8 cellular contexts compared by ENCODE assay signal in the genomic region with DNA sequence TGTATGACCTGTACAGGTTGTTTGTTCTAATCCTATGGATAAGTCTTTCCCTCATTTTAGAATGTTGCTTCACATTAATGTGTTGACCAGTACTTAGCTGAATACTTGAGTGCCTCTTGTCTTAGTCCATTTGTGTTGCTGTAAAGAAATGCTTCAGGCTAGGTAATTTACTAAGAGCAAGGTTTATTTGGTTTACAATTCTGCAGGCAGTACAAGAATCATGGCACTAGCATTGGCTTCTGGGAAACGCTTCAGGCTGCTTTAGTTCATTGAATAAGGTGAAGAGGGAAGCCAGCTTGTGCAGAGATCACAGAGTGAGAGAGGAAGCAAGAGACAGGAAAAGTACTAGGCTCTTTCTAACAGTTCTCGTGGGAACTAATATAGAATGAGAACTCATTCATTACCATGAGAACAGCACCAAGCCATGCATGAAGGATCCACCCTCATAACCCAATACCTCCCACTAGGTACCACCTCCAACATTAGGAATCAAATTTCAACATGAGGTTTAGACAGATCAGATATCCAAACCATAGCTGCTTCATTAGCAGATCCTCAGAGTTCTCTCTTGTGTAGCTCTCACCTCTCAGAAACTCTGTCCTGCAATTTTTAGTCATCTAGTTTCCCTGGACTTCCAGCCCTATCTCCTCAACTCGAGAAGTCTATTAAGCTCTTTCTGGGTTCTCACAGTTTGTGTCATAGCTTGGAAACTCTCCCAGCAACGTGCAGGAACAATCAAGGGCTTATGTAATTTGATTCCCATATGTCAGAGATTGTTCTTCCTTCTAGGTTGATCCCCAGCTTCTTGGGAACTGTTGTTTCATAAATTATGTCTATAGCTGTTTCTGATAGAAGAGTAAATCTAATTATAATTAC.
DNase-seq lines count a peak whose midpoint lies in the region; ATAC-seq and TF ChIP-seq lines count a peak whose summit lies in the region.

No MANE protein-coding gene starts in this region.

- TF ChIP-seq CTCF in endodermal cell (conservative IDR thresholded peaks at IDR 0.05) = no peak

- H3K36me3 Mint-ChIP-seq in endodermal cell (ENCODE audit: low read depth) = no peaks in the 10 kb centered on the region

- H3K23ac ChIP-seq in mesenchymal stem cell (ENCODE audit: low read length in 2 of 2) = no peak overlapping the region

- H3K4me3 ChIP-seq in adipocyte (ENCODE audit: low read length) (no peak overlapping the region), mesenchymal stem cell (ENCODE audit: insufficient read depth in 1 of 2, low read depth in 1 of 2, low read length in 2 of 2) (no peak overlapping the region), endodermal cell (ENCODE audit: low read length) (no peak overlapping the region)

- H3K27ac Mint-ChIP-seq in endodermal cell = no peak overlapping the region

- H3K79me1 ChIP-seq in mesenchymal stem cell (replicated peaks; ENCODE audit: low read length, poor library complexity, severe bottlenecking) = no peaks in the 10 kb centered on the region

- H3K14ac ChIP-seq in mesenchymal stem cell (ENCODE audit: low read length in 2 of 2) = no peak overlapping the region

- H4K8ac ChIP-seq in mesenchymal stem cell (ENCODE audit: low read length) = no peak overlapping the region

- H3K4me3 Mint-ChIP-seq in endodermal cell = no peak overlapping the region

- H3K9me3 Mint-ChIP-seq in endodermal cell = no peaks in the 10 kb centered on the region

- H3K4ac ChIP-seq in mesenchymal stem cell (ENCODE audit: low read depth in 1 of 2, low read length in 2 of 2) = no peak overlapping the region

- H3K27me3 ChIP-seq in adipocyte (replicated peaks; ENCODE audit: control insufficient read depth, insufficient read depth, low read length) (no peaks in the 10 kb centered on the region), mesenchymal stem cell (ENCODE audit: control insufficient read depth in 1 of 2, insufficient read depth in 1 of 2, low read length in 2 of 2) (no peaks in the 10 kb centered on the region), endodermal cell (ENCODE audit: control insufficient read depth, insufficient read depth, low read length, poor library complexity, severe bottlenecking) (no peaks in the 10 kb centered on the region)

- DNase-seq in DMS53 (lab: John Stamatoyannopoulos, UW) (peak; percentile 63), NCI-H128 (lab: John Stamatoyannopoulos, UW; ENCODE audit: unreplicated experiment) (peak; percentile 78), adipocyte (ENCODE audit: low read depth) (peak; percentile 72), mesenchymal stem cell (peak; percentile 51), endodermal cell (no peak), GF-D8 (lab: John Stamatoyannopoulos, UW) (no peak), activated gamma-delta T cell treated with Interleukin-2 at 50 U/mL for 16 hours (no peak)

- H3K27ac ChIP-seq in mesenchymal stem cell (ENCODE audit: low read length, poor library complexity, severe bottlenecking) (no peak overlapping the region), endodermal cell (ENCODE audit: low read depth, low read length) (no peak overlapping the region)

- H2BK12ac ChIP-seq in mesenchymal stem cell (ENCODE audit: low read length in 2 of 2) = no peak overlapping the region

- H3K36me3 ChIP-seq in adipocyte (ENCODE audit: control insufficient read depth, insufficient read depth, low read length, severe bottlenecking) = no peaks in the 10 kb centered on the region
- H3K36me3 ChIP-seq in mesenchymal stem cell (ENCODE audit: control insufficient read depth in 1 of 2, insufficient read depth in 2 of 2, low read depth in 1 of 2, low read length in 2 of 2) = no peaks in the 10 kb centered on the region
- no peaks in the 10 kb centered on the region for H3K36me3 ChIP-seq in endodermal cell (ENCODE audit: control insufficient read depth, insufficient read depth, low read length)

- no peak overlapping the region for H4K91ac ChIP-seq in mesenchymal stem cell (ENCODE audit: low read length)

- no peak overlapping the region for H2BK15ac ChIP-seq in mesenchymal stem cell (ENCODE audit: low read depth, poor library complexity, severe bottlenecking)

- H3K4me1 Mint-ChIP-seq in endodermal cell = peaks cover 7% of the 10 kb centered on the region

- no peak overlapping the region for H3K18ac ChIP-seq in mesenchymal stem cell (ENCODE audit: low read depth in 1 of 2, low read length in 2 of 2)

- no peak for ATAC-seq in GM21619 (IDR thresholded peaks at IDR 0.05; ENCODE audit: unreplicated experiment)

- H3K9me3 ChIP-seq in adipocyte (ENCODE audit: control insufficient read depth, low read length) = no peaks in the 10 kb centered on the region
- H3K9me3 ChIP-seq in mesenchymal stem cell (ENCODE audit: control insufficient read depth, low read length) = no peaks in the 10 kb centered on the region
- no peaks in the 10 kb centered on the region for H3K9me3 ChIP-seq in endodermal cell (ENCODE audit: control insufficient read depth, low read length)

- no peak overlapping the region for H2BK5ac ChIP-seq in mesenchymal stem cell (ENCODE audit: low read depth, low read length, poor library complexity, severe bottlenecking)

- 81% methylated on average over 3 of the region's 4 CpGs for WGBS in mesenchymal stem cell
- WGBS in endodermal cell (ENCODE audit: insufficient coverage in 1 of 2, insufficient read length in 1 of 2), 2 experiments = 67% methylated on average over 2 to 4 of the region's 4 CpGs

- H2BK120ac ChIP-seq in mesenchymal stem cell (ENCODE audit: low read depth, low read length) = no peak overlapping the region

- H3K4me2 ChIP-seq in mesenchymal stem cell (ENCODE audit: low read length, poor library complexity, severe bottlenecking) = no peak overlapping the region

- no peak overlapping the region for H2AK5ac ChIP-seq in mesenchymal stem cell (ENCODE audit: low read length, severe bottlenecking)

- H3K4me1 ChIP-seq in adipocyte (ENCODE audit: control insufficient read depth, insufficient read depth, low read length) = peaks cover 6% of the 10 kb centered on the region
- no peaks in the 10 kb centered on the region for H3K4me1 ChIP-seq in mesenchymal stem cell (ENCODE audit: control insufficient read depth, insufficient read depth, low read depth, low read length)
- H3K4me1 ChIP-seq in endodermal cell (ENCODE audit: control insufficient read depth, insufficient read depth, low read length) = no peaks in the 10 kb centered on the region

- no peaks in the 10 kb centered on the region for H3K27me3 Mint-ChIP-seq in endodermal cell (ENCODE audit: insufficient read depth)

- no peak overlapping the region for H3K9ac ChIP-seq in adipocyte (ENCODE audit: low read length)
- H3K9ac ChIP-seq in mesenchymal stem cell (ENCODE audit: low read length) = no peak overlapping the region
- no peak overlapping the region for H3K9ac ChIP-seq in endodermal cell (ENCODE audit: extremely low read depth, low read length, poor library complexity, severe bottlenecking)

- H2AFZ ChIP-seq in mesenchymal stem cell (ENCODE audit: low read depth, low read length) = no peak overlapping the region

Comparison
In these comparisons a context has a peak if more than half of its experiments do, and no peak if none do; other contexts are left out.
1. DNase-seq: peak in DMS53 (single experiment), NCI-H128 (single experiment), adipocyte (single experiment) and mesenchymal stem cell (single experiment); none in endodermal cell (single experiment), GF-D8 (single experiment) and activated gamma-delta T cell treated with Interleukin-2 at 50 U/mL for 16 hours (single experiment).